15 cellular contexts compared by ENCODE assay signal in genomic region chr1:166489356-166489669, GRCh38.
A peak's percentile ranks its signal among the peaks of the same experiment; 100 is the strongest.
DNase-seq lines count a peak whose midpoint lies in the region; ATAC-seq, FAIRE-seq and TF ChIP-seq lines count a peak whose summit lies in the region.
"Had no signal": no experiment of that assay in that cellular context is flagged by ENCODE, and none has a peak within 500 bp of the region (broad histone marks: within the 10 kb centered on the region; RNA-seq: fewer than 3 reads in every experiment).

No MANE protein-coding gene starts in this region.

- no peak overlapping the region for H2BK12ac ChIP-seq in H1 (ENCODE audit: low read depth, low read length)

- no peak for TF ChIP-seq POLR2A in H1 (IDR thresholded peaks at IDR 0.05; ENCODE audit: control extremely low read depth in 1 of 2, low read depth in 2 of 2, low read length in 2 of 2)

- H2BK120ac ChIP-seq in H1 (replicated peaks; ENCODE audit: low read depth, low read length): no peak overlapping the region

- H3F3A ChIP-seq in MM.1S (ENCODE audit: insufficient read depth, low read length): peaks cover 9% of the 10 kb centered on the region

- no peak overlapping the region for H3K56ac ChIP-seq in H1 (replicated peaks; ENCODE audit: insufficient read length, low read depth, low read length)

- H3K18ac ChIP-seq in H1 (ENCODE audit: extremely low read depth, low read length): no peak overlapping the region

- H3K4me1 ChIP-seq in DND-41 (ENCODE audit: insufficient read depth, low read length): peaks cover 25% of the 10 kb centered on the region
- peaks cover 12% of the 10 kb centered on the region for H3K4me1 ChIP-seq in MM.1S (ENCODE audit: low read length)
- no peaks in the 10 kb centered on the region for H3K4me1 ChIP-seq in H1 (replicated peaks in 1 of 4; ENCODE audit: control insufficient read depth in 3 of 4, insufficient read depth in 4 of 4, low read length in 3 of 4)
- H3K4me1 ChIP-seq in stomach smooth muscle (ENCODE audit: control insufficient read depth, insufficient read depth, low read length): no peaks in the 10 kb centered on the region
- H3K4me1 ChIP-seq in mucosa of descending colon (ENCODE audit: low read depth): no peaks in the 10 kb centered on the region
- H3K4me1 ChIP-seq: prostate gland had no signal

- no peak for ATAC-seq in DND-41 (ENCODE audit: insufficient read depth, low read depth)
- ATAC-seq in mucosa of descending colon: no peak

- peak overlapping the region; percentile 89 for H3K27ac ChIP-seq in DND-41 (ENCODE audit: low read length)
- H3K27ac ChIP-seq in MM.1S (ENCODE audit: low read length): peak overlapping the region; percentile 61; the same call in 1 of the 2 replicates
- no peak overlapping the region for H3K27ac ChIP-seq in H1 (ENCODE audit: low read depth, low read length)
- no peak overlapping the region for H3K27ac ChIP-seq in stomach smooth muscle (ENCODE audit: low read length)
- H3K27ac ChIP-seq: prostate gland, SK-N-MC had no signal

- no peak overlapping the region for H3K4ac ChIP-seq in H1 (replicated peaks; ENCODE audit: insufficient read length, low read depth, low read length)

- DNase-seq in DND-41 (no peak), MM.1S (no peak), H1 (ENCODE audit: low read depth in 1 of 2, low spot score in 2 of 2) (no peak), mucosa of descending colon (no peak), AG08396 (ENCODE audit: low spot score) (no peak), T-helper 2 cell (no peak), GM19240 (ENCODE audit: insufficient read length, low spot score) (no peak)
- DNase-seq: glutamatergic neuron had no signal

- H3K23ac ChIP-seq in H1 (ENCODE audit: insufficient read length): no peak overlapping the region

- no peak for FAIRE-seq in H1 (lab: Jason Lieb, UNC)
- FAIRE-seq: endothelial cell of umbilical vein, kidney had no signal

- H3K27me3 ChIP-seq in DND-41 (ENCODE audit: insufficient read depth, low read length, poor library complexity) (no peaks in the 10 kb centered on the region), MM.1S (replicated peaks; ENCODE audit: insufficient read depth, low read length) (no peaks in the 10 kb centered on the region), H1 (replicated peaks in 1 of 4; ENCODE audit: control insufficient read depth in 3 of 4, extremely low read depth in 1 of 4, insufficient read depth in 3 of 4, low read length in 3 of 4) (no peaks in the 10 kb centered on the region), stomach smooth muscle (ENCODE audit: control insufficient read depth in 1 of 2, insufficient read depth in 2 of 2, low read length in 2 of 2) (no peaks in the 10 kb centered on the region)
- H3K27me3 ChIP-seq: MG63 had no signal

- no peaks in the 10 kb centered on the region for H3K79me1 ChIP-seq in H1 (ENCODE audit: low read depth, low read length)

- H4K5ac ChIP-seq in H1 (ENCODE audit: insufficient read length, low read depth, low read length): no peak overlapping the region

- H3K9me2 ChIP-seq in MM.1S (replicated peaks; ENCODE audit: insufficient read depth, low read length): no peaks in the 10 kb centered on the region

- no peak overlapping the region for H2BK5ac ChIP-seq in H1 (ENCODE audit: low read depth, low read length)

- H3K4me3 ChIP-seq in DND-41 (ENCODE audit: low read depth in 1 of 2, low read length in 2 of 2): peak overlapping the region; percentile 49 to 73; a peak in 3 of 4 replicates
- H3K4me3 ChIP-seq in MM.1S (ENCODE audit: low read length): peak overlapping the region; percentile 65
- H3K4me3 ChIP-seq in H1 (ENCODE audit: extremely low read depth in 1 of 4, insufficient read depth in 2 of 4, low read depth in 3 of 4, low read length in 4 of 4): no peak overlapping the region
- H3K4me3 ChIP-seq in stomach smooth muscle (ENCODE audit: low read length in 2 of 2): peak overlapping the region; percentile 32 to 54
- H3K4me3 ChIP-seq in mucosa of descending colon: no peak overlapping the region

- no peak for TF ChIP-seq EP300 in H1 (IDR thresholded peaks at IDR 0.05; ENCODE audit: borderline replicate concordance in 1 of 2, low read depth in 2 of 2, low read length in 2 of 2)

- no peak overlapping the region for H2AK5ac ChIP-seq in H1 (ENCODE audit: low read depth, low read length)

- CTCF ChIA-PET in H1 (lab: Charles Lee; ENCODE audit: partially characterized antibody): interaction anchor here (0.6 to 4.5 kb wide), 2 partner anchors 10 to 108 kb away, joined by 3 to 25 read pairs; no protein-coding TSS in a partner anchor

- TF ChIP-seq CTCF in DND-41 (IDR thresholded peaks at IDR 0.05; ENCODE audit: borderline replicate concordance, extremely low read depth, low read length, poor library complexity, severe bottlenecking) (no peak), MM.1S (IDR thresholded peaks at IDR 0.05; ENCODE audit: low read length) (no peak), H1 (IDR thresholded peaks at IDR 0.05; ENCODE audit: control extremely low read depth in 1 of 3, insufficient read depth in 1 of 3, low read depth in 1 of 3, low read length in 3 of 3) (no peak), mucosa of descending colon (IDR thresholded peaks at IDR 0.05) (no peak)

- no peaks in the 10 kb centered on the region for H3K23me2 ChIP-seq in H1 (ENCODE audit: low read depth, low read length)

- 85 to 100% methylated on average over 1 to 2 of the region's 2 CpGs for WGBS in H1 (ENCODE audit: extremely low coverage in 1 of 2, insufficient coverage in 1 of 2, insufficient read length in 1 of 2, insufficient replicate concordance in 2 of 2, low coverage in 1 of 2, low lambda C conversion rate in 2 of 2, missing lambda C conversion rate in 1 of 2), 2 experiments

- no peaks in the 10 kb centered on the region for H3K79me2 ChIP-seq in DND-41 (ENCODE audit: insufficient read depth, low read length)
- no peaks in the 10 kb centered on the region for H3K79me2 ChIP-seq in MM.1S (ENCODE audit: low read length)
- H3K79me2 ChIP-seq in H1 (ENCODE audit: control insufficient read depth in 1 of 2, insufficient read depth in 2 of 2, low read length in 2 of 2): no peaks in the 10 kb centered on the region

- POLR2A ChIA-PET in H1 (lab: Charles Lee; ENCODE audit: partially characterized antibody): no interaction called here

- peak overlapping the region; percentile 72 for H3K4me2 ChIP-seq in DND-41 (ENCODE audit: insufficient read depth, low read length)
- H3K4me2 ChIP-seq in MM.1S (ENCODE audit: low read depth, low read length): peak overlapping the region; percentile 74
- no peak overlapping the region for H3K4me2 ChIP-seq in H1 (ENCODE audit: insufficient read depth in 1 of 2, low read depth in 2 of 2, low read length in 2 of 2)

- no peak overlapping the region for H4K91ac ChIP-seq in H1 (replicated peaks; ENCODE audit: insufficient read length, low read length)

- TF ChIP-seq RAD21 in H1 (IDR thresholded peaks at IDR 0.05 in 1 of 2, conservative IDR thresholded peaks at IDR 0.05 in 1 of 2; ENCODE audit: low read depth in 2 of 2, low read length in 2 of 2): no peak

- no peaks in the 10 kb centered on the region for H4K20me1 ChIP-seq in DND-41 (ENCODE audit: insufficient read depth, low read length)
- no peaks in the 10 kb centered on the region for H4K20me1 ChIP-seq in MM.1S (ENCODE audit: insufficient read depth, low read length)
- no peaks in the 10 kb centered on the region for H4K20me1 ChIP-seq in H1 (replicated peaks in 1 of 2; ENCODE audit: control insufficient read depth in 1 of 2, insufficient read depth in 2 of 2, low read length in 2 of 2)

- H2BK15ac ChIP-seq in H1 (ENCODE audit: low read length): no peak overlapping the region

- intact Hi-C loops in mucosa of descending colon (cut with DNase I, micrococcal nuclease): no loop called here

- H3K14ac ChIP-seq in H1 (ENCODE audit: insufficient read length): no peak overlapping the region

- H2AFZ ChIP-seq in DND-41 (ENCODE audit: low read depth, low read length) (peak overlapping the region; percentile 79), MM.1S (ENCODE audit: low read length) (peak overlapping the region; percentile 87), H1 (ENCODE audit: low read length) (0 out of 2 replicates have a peak overlapping the region, but pooled peaks have one; percentile 81)

- no peaks in the 10 kb centered on the region for H3K36me3 ChIP-seq in DND-41 (ENCODE audit: insufficient read depth, low read length)
- no peaks in the 10 kb centered on the region for H3K36me3 ChIP-seq in MM.1S (replicated peaks; ENCODE audit: insufficient read depth, low read length)
- H3K36me3 ChIP-seq in H1 (ENCODE audit: control insufficient read depth in 2 of 4, insufficient read depth in 4 of 4, low read length in 3 of 4): no peaks in the 10 kb centered on the region
- no peaks in the 10 kb centered on the region for H3K36me3 ChIP-seq in stomach smooth muscle (ENCODE audit: control insufficient read depth in 2 of 2, insufficient read depth in 2 of 2, low read length in 2 of 2)
- H3K36me3 ChIP-seq in mucosa of descending colon (ENCODE audit: low read depth): no peaks in the 10 kb centered on the region
- H3K36me3 ChIP-seq: MG63, prostate gland had no signal

- H3K9me3 ChIP-seq in DND-41 (ENCODE audit: insufficient read depth, low read length, severe bottlenecking) (no peaks in the 10 kb centered on the region), MM.1S (replicated peaks; ENCODE audit: insufficient read depth, low read length) (no peaks in the 10 kb centered on the region), H1 (ENCODE audit: insufficient read depth in 2 of 2, low read depth in 1 of 2, low read length in 1 of 2) (no peaks in the 10 kb centered on the region), stomach smooth muscle (ENCODE audit: control insufficient read depth in 2 of 2, low read length in 2 of 2) (no peaks in the 10 kb centered on the region), mucosa of descending colon (no peaks in the 10 kb centered on the region)
- H3K9me3 ChIP-seq: Caco-2, MG63, prostate gland had no signal

- no peak overlapping the region for H4K8ac ChIP-seq in H1 (ENCODE audit: extremely low read depth, insufficient read depth, low read length)

- no peak overlapping the region for H2BK20ac ChIP-seq in H1 (ENCODE audit: low read length)

- H3K9ac ChIP-seq in DND-41 (ENCODE audit: low read depth, low read length) (peak overlapping the region; percentile 65), MM.1S (ENCODE audit: low read length) (peak overlapping the region; percentile 67; the same call in 1 of the 2 replicates), H1 (replicated peaks in 1 of 4; ENCODE audit: extremely low read depth in 1 of 4, low read depth in 3 of 4, low read length in 3 of 4) (no peak overlapping the region), stomach smooth muscle (ENCODE audit: low read length in 2 of 2) (peak overlapping the region in 1 of 2 donors; percentile 33)

TF ChIP-seq in H1, 55 proteins besides CTCF, POLR2A, EP300 and RAD21 (continues in another document):
- TF ChIP-seq CHD1 (IDR thresholded peaks at IDR 0.05; ENCODE audit: low read depth, low read length) (no peak), ASH2L (IDR thresholded peaks at IDR 0.05; ENCODE audit: low read length) (no peak), POU5F1 (IDR thresholded peaks at IDR 0.05; ENCODE audit: low read depth, low read length) (no peak), SP1 (IDR thresholded peaks at IDR 0.05; ENCODE audit: low read depth, low read length) (no peak)

Comparison
In these comparisons a context has a peak if more than half of its experiments do, and no peak if none do; other contexts are left out.
1. H3K27ac ChIP-seq: peak in DND-41 (single experiment) and MM.1S (single experiment); none in H1 (single experiment) and stomach smooth muscle (single experiment).
2. H3K4me2 ChIP-seq: peak in DND-41 (single experiment) and MM.1S (single experiment); none in H1 (0 of 2).
3. H3K4me3 ChIP-seq: peak in DND-41 (2 of 2), MM.1S (single experiment) and stomach smooth muscle (2 of 2); none in H1 (0 of 4) and mucosa of descending colon (single experiment).
4. H3K9ac ChIP-seq: peak in DND-41 (single experiment) and MM.1S (single experiment); none in H1 (0 of 4).
5. Peak in every context shown above with its lines, with median percentiles within 50 percentile points of each other: H2AFZ ChIP-seq.